Comparison of ENCODE assay signal across 1 cellular context in genomic region chr1:204469304-204469703, GRCh38.
TF ChIP-seq lines count a peak whose summit lies in the region.

No MANE protein-coding gene starts in this region.

TF ChIP-seq in HCT116, 20 proteins besides CTCF, POLR2A, EP300 and RAD21 (continued from another document):
- TF ChIP-seq SIN3A (IDR thresholded peaks at IDR 0.05; ENCODE audit: low read depth) (no peak), ZFX (IDR thresholded peaks at IDR 0.05) (no peak), ATF3 (IDR thresholded peaks at IDR 0.05) (no peak), FOSL1 (IDR thresholded peaks at IDR 0.05; ENCODE audit: low read depth) (no peak), MAX (IDR thresholded peaks at IDR 0.05) (no peak), SP1 (IDR thresholded peaks at IDR 0.05; ENCODE audit: low read depth) (no peak)
